In the genomic region with DNA sequence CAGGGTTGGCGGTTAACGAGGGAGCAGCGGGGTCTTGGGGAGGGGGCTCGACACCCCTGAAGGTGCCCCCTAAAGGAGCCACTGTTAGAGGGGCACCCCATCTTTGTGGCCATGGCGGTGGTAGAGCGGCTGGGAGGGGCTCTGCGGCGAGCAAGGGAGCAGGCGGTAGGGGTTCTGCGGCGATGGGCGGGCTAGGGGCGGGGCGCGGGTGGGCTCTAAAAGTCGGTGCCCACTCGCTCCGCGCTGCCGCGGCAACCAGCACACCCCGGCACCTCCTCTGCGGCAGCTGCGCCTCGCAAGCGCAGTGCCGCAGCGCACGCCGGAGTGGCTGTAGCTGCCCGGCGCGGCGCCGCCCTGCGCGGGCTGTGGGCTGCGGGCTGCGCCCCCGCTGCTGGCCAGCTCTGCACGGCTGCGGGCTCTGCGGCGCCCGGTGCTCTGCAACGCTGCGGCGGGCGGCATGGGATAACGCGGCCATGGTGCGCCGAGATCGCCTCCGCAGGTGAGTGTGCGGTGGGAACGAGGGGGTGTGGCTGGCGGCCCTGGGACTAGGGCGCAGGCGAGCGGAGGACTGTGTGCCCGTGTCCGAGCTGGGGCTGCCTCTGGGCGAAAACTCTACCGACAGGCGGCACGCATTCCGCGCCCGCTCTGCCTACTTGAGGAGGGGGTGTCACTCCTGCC, we compare ENCODE assay signal across 1 cellular context.
TF ChIP-seq lines count a peak whose summit lies in the region.

MEST (plus strand) TSS at position 245 of the 678 bp plus-strand sequence; CDS start at position 474, 229 bp downstream.

TF ChIP-seq in H1, 55 proteins besides CTCF, POLR2A, EP300 and RAD21 (continued from another document):
- TF ChIP-seq ASH2L (IDR thresholded peaks at IDR 0.05; ENCODE audit: low read length) = no peak
- peak; percentile 33 to 36; a peak in 1 of 4 replicates for TF ChIP-seq SIN3A (conservative IDR thresholded peaks at IDR 0.05 in 1 of 2, IDR thresholded peaks at IDR 0.05 in 1 of 2; ENCODE audit: low read depth in 1 of 2, low read length in 2 of 2)
- TF ChIP-seq TBP (IDR thresholded peaks at IDR 0.05; ENCODE audit: low read depth, low read length) = peak; percentile 32; the same call in 1 of the 2 replicates
- TF ChIP-seq KDM5A (IDR thresholded peaks at IDR 0.05; ENCODE audit: low read length) = no peak
- TF ChIP-seq SIRT6 (IDR thresholded peaks at IDR 0.05; ENCODE audit: low read length) = no peak
- no peak for TF ChIP-seq SP1 (IDR thresholded peaks at IDR 0.05; ENCODE audit: low read depth, low read length)
- TF ChIP-seq SAP30 (IDR thresholded peaks at IDR 0.05; ENCODE audit: insufficient read depth, insufficient replicate concordance, low read length) = no peak
- TF ChIP-seq, protein P1, sequence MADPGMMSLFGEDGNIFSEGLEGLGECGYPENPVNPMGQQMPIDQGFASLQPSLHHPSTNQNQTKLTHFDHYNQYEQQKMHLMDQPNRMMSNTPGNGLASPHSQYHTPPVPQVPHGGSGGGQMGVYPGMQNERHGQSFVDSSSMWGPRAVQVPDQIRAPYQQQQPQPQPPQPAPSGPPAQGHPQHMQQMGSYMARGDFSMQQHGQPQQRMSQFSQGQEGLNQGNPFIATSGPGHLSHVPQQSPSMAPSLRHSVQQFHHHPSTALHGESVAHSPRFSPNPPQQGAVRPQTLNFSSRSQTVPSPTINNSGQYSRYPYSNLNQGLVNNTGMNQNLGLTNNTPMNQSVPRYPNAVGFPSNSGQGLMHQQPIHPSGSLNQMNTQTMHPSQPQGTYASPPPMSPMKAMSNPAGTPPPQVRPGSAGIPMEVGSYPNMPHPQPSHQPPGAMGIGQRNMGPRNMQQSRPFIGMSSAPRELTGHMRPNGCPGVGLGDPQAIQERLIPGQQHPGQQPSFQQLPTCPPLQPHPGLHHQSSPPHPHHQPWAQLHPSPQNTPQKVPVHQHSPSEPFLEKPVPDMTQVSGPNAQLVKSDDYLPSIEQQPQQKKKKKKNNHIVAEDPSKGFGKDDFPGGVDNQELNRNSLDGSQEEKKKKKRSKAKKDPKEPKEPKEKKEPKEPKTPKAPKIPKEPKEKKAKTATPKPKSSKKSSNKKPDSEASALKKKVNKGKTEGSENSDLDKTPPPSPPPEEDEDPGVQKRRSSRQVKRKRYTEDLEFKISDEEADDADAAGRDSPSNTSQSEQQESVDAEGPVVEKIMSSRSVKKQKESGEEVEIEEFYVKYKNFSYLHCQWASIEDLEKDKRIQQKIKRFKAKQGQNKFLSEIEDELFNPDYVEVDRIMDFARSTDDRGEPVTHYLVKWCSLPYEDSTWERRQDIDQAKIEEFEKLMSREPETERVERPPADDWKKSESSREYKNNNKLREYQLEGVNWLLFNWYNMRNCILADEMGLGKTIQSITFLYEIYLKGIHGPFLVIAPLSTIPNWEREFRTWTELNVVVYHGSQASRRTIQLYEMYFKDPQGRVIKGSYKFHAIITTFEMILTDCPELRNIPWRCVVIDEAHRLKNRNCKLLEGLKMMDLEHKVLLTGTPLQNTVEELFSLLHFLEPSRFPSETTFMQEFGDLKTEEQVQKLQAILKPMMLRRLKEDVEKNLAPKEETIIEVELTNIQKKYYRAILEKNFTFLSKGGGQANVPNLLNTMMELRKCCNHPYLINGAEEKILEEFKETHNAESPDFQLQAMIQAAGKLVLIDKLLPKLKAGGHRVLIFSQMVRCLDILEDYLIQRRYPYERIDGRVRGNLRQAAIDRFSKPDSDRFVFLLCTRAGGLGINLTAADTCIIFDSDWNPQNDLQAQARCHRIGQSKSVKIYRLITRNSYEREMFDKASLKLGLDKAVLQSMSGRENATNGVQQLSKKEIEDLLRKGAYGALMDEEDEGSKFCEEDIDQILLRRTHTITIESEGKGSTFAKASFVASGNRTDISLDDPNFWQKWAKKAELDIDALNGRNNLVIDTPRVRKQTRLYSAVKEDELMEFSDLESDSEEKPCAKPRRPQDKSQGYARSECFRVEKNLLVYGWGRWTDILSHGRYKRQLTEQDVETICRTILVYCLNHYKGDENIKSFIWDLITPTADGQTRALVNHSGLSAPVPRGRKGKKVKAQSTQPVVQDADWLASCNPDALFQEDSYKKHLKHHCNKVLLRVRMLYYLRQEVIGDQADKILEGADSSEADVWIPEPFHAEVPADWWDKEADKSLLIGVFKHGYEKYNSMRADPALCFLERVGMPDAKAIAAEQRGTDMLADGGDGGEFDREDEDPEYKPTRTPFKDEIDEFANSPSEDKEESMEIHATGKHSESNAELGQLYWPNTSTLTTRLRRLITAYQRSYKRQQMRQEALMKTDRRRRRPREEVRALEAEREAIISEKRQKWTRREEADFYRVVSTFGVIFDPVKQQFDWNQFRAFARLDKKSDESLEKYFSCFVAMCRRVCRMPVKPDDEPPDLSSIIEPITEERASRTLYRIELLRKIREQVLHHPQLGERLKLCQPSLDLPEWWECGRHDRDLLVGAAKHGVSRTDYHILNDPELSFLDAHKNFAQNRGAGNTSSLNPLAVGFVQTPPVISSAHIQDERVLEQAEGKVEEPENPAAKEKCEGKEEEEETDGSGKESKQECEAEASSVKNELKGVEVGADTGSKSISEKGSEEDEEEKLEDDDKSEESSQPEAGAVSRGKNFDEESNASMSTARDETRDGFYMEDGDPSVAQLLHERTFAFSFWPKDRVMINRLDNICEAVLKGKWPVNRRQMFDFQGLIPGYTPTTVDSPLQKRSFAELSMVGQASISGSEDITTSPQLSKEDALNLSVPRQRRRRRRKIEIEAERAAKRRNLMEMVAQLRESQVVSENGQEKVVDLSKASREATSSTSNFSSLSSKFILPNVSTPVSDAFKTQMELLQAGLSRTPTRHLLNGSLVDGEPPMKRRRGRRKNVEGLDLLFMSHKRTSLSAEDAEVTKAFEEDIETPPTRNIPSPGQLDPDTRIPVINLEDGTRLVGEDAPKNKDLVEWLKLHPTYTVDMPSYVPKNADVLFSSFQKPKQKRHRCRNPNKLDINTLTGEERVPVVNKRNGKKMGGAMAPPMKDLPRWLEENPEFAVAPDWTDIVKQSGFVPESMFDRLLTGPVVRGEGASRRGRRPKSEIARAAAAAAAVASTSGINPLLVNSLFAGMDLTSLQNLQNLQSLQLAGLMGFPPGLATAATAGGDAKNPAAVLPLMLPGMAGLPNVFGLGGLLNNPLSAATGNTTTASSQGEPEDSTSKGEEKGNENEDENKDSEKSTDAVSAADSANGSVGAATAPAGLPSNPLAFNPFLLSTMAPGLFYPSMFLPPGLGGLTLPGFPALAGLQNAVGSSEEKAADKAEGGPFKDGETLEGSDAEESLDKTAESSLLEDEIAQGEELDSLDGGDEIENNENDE (IDR thresholded peaks at IDR 0.05; ENCODE audit: insufficient replicate concordance, low read length) = no peak
- TF ChIP-seq PHF8 (conservative IDR thresholded peaks at IDR 0.05; ENCODE audit: low read depth, low read length) = no peak
- peak; percentile 35; the same call in 1 of the 2 replicates for TF ChIP-seq POLR2AphosphoS5 (IDR thresholded peaks at IDR 0.05; ENCODE audit: low read depth, low read length)
- no peak for TF ChIP-seq CBX5 (IDR thresholded peaks at IDR 0.05; ENCODE audit: low read depth, low read length)
- no peak for TF ChIP-seq KDM1A (IDR thresholded peaks at IDR 0.05; ENCODE audit: borderline replicate concordance, low read length)
- no peak for TF ChIP-seq CTBP2 (IDR thresholded peaks at IDR 0.05; ENCODE audit: borderline replicate concordance, insufficient read depth, insufficient read length, low read length)
- no peak for TF ChIP-seq RFX5 (IDR thresholded peaks at IDR 0.05; ENCODE audit: borderline replicate concordance, low read depth, low read length)
- TF ChIP-seq RXRA (IDR thresholded peaks at IDR 0.05; ENCODE audit: insufficient read depth, low read depth, low read length) = no peak
